19 cellular contexts compared by ENCODE assay signal in the genomic region with DNA sequence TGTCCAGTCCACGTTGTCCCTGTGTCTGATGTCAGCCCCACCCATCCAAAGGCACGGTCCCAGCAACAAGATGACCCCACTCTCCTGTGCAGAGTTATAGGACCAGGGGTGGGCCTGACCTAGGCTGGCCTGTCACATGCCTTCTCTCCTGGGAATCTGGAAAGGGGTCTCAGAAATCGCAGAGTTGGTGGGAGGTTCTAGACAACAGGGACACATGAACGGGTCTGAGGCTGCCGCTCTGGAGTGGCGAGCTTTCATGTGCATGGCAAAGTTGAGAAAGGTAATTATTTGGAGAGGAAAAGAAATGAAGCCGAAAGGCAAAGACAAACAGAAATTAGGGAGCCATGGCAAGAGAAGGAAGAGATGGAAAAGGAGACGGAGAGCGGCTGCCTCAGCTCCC. TPM values are rescaled to one million over a fixed set of nuclear protein-coding genes. Genes with fewer than 3 reads are reported as not detected.
"Had no signal": no experiment of that assay in that cellular context is flagged by ENCODE, and none has a peak within 500 bp of the region (broad histone marks: within the 10 kb centered on the region; RNA-seq: fewer than 3 reads in every experiment).

No MANE protein-coding gene starts in this region.

- DNase-seq: cerebellar nuclear complex; colonic mucosa; effector CD4-positive, alpha-beta T cell; foreskin melanocyte; hippocampal formation; kidney glomerular epithelial cell; mammary epithelial cell; naive thymus-derived CD4-positive, alpha-beta T cell; nephron progenitor cell; posterior cingulate gyrus; stimulated activated CD4-positive, alpha-beta T cell treated with anti-CD3 and anti-CD28 coated beads, Interleukin-2, amount 100 ng/mL, for 48 hours; stimulated activated naive CD8-positive, alpha-beta T cell treated with anti-CD3 and anti-CD28 coated beads, Interleukin-15, Interleukin-2, amounts not matched to agents 100 U/mL and 50 U/mL, for 24 hours; transverse colon had no signal

- H3K36me3 ChIP-seq: colonic mucosa, neutrophil, right atrium auricular region, transverse colon had no signal

- H3K36me3 Mint-ChIP-seq: stimulated activated effector memory CD8-positive, alpha-beta T cell treated with anti-CD3 and anti-CD28 coated beads, Interleukin-12 subunit alpha, Interleukin-12 subunit beta, amount 100 ng/mL, for 72 hours had no signal

- H3K4me3 Mint-ChIP-seq: nephron progenitor cell; stimulated activated effector memory CD8-positive, alpha-beta T cell treated with anti-CD3 and anti-CD28 coated beads, Interleukin-12 subunit alpha, Interleukin-12 subunit beta, amount 100 ng/mL, for 72 hours had no signal

- H3K27ac Mint-ChIP-seq: nephron progenitor cell; stimulated activated effector memory CD8-positive, alpha-beta T cell treated with anti-CD3 and anti-CD28 coated beads, Interleukin-12 subunit alpha, Interleukin-12 subunit beta, amount 100 ng/mL, for 72 hours had no signal

- H3K27ac ChIP-seq: colonic mucosa, neutrophil, right atrium auricular region, transverse colon had no signal

- H3K9me3 ChIP-seq: colonic mucosa, neutrophil, right atrium auricular region, transverse colon had no signal

- H3K4me2 ChIP-seq: smooth muscle cell had no signal

- H3K9me3 Mint-ChIP-seq: nephron progenitor cell; stimulated activated effector memory CD8-positive, alpha-beta T cell treated with anti-CD3 and anti-CD28 coated beads, Interleukin-12 subunit alpha, Interleukin-12 subunit beta, amount 100 ng/mL, for 72 hours had no signal

- H3K4me1 ChIP-seq: colonic mucosa had no signal

- ATAC-seq: left lobe of liver; naive thymus-derived CD4-positive, alpha-beta T cell; stimulated activated effector memory CD8-positive, alpha-beta T cell treated with anti-CD3 and anti-CD28 coated beads, Interleukin-12 subunit alpha, Interleukin-12 subunit beta, amount 100 ng/mL, for 72 hours; stimulated activated naive CD8-positive, alpha-beta T cell treated with anti-CD3 and anti-CD28 coated beads, Interleukin-15, Interleukin-2, amounts not matched to agents 100 U/mL and 50 U/mL, for 24 hours had no signal

- H3K4me3 ChIP-seq: colonic mucosa, right atrium auricular region, smooth muscle cell, transverse colon had no signal

- H3K27me3 ChIP-seq: colonic mucosa, right atrium auricular region, transverse colon had no signal

RNA-seq across cellular contexts. Expression of gene BFSP1, which starts 29.5 kb away (rescaled TPM):
- total RNA-seq: mesenteric fat pad had no signal
- polyA plus RNA-seq: naive thymus-derived CD4-positive, alpha-beta T cell had no signal
